In genomic region chr1:89190017-89190416, GRCh38 we compare ENCODE assay signal across 32 cellular contexts. TPM values are rescaled to one million over a fixed set of nuclear protein-coding genes. Genes with fewer than 3 reads are reported as not detected.
"Had no signal": no experiment of that assay in that cellular context is flagged by ENCODE, and none has a peak within 500 bp of the region (broad histone marks: within the 10 kb centered on the region; RNA-seq: fewer than 3 reads in every experiment).

No MANE protein-coding gene starts in this region.

- DNase-seq: activated B cell treated with CpG ODN at 0.5 μM for 24 hours; activated CD4-positive, alpha-beta T cell treated with anti-CD3 and anti-CD28 coated beads, Interleukin-2, amount 50 U/mL, for 1 hour; activated CD8-positive, alpha-beta memory T cell treated with anti-CD3 and anti-CD28 coated beads, Interleukin-2, amount 10 ng/mL, durations not matched to agents 7 days and 5 days; activated CD8-positive, alpha-beta T cell treated with anti-CD3 and anti-CD28 coated beads for 36 hours; activated T-cell treated with anti-CD3 and anti-CD28 coated beads, Interleukin-2, amount 50 U/mL, for 48 hours; anterior cingulate cortex; foreskin keratinocyte; heart right ventricle; left ventricle myocardium inferior; mucosa of descending colon; pancreas; psoas muscle; stimulated activated CD4-positive, alpha-beta T cell treated with anti-CD3 and anti-CD28 coated beads, Interleukin-15, amount 100 ng/mL, for 24 hours; stimulated activated CD4-positive, alpha-beta T cell treated with anti-CD3 and anti-CD28 coated beads, Interleukin-2, amount 100 ng/mL, for 24 hours; stimulated activated naive CD4-positive, alpha-beta T cell; SW 1271; T1000; tibial artery had no signal

- H3K4me3 Mint-ChIP-seq: activated B cell treated with CpG ODN at 0.5 μM for 24 hours; activated CD8-positive, alpha-beta memory T cell treated with anti-CD3 and anti-CD28 coated beads, Interleukin-2, amount 10 ng/mL, durations not matched to agents 7 days and 5 days; activated CD8-positive, alpha-beta T cell treated with anti-CD3 and anti-CD28 coated beads for 36 hours; activated naive CD8-positive, alpha-beta T cell; central memory CD8-positive, alpha-beta T cell; dendritic cell treated with granulocyte-macrophage colony-stimulating factor and Interleukin-4, amounts not matched to agents 40 ng/mL and 50 ng/mL, for 4 days; T-helper 1 cell treated with Interleukin-12 subunit alpha and Interleukin-12 subunit beta and Interleukin-4 antibody, amounts not matched to agents 30 μg/mL and 1 μg/mL, for 36 hours had no signal

- H3K4me1 ChIP-seq: esophagus muscularis mucosa, foreskin keratinocyte, pancreas, psoas muscle, suprapubic skin, tibial artery had no signal

- H3K27ac ChIP-seq: esophagus muscularis mucosa, foreskin keratinocyte, heart right ventricle, left ventricle myocardium inferior, pancreas, psoas muscle, suprapubic skin, tibial artery had no signal

- H3K27ac Mint-ChIP-seq: activated B cell treated with CpG ODN at 0.5 μM for 24 hours; activated CD8-positive, alpha-beta memory T cell treated with anti-CD3 and anti-CD28 coated beads, Interleukin-2, amount 10 ng/mL, durations not matched to agents 7 days and 5 days; activated CD8-positive, alpha-beta T cell treated with anti-CD3 and anti-CD28 coated beads for 36 hours; activated T-helper 2 cell treated with anti-CD3 and anti-CD28 coated beads, Interferon-gamma antibody, Interleukin-2, Interleukin-4, amounts not matched to agents 10 μg/mL and 5 μg/mL and 100 μg/mL, durations not matched to agents 14 hours and 24 hours and 36 hours; dendritic cell treated with granulocyte-macrophage colony-stimulating factor and Interleukin-4, amounts not matched to agents 40 ng/mL and 50 ng/mL, for 4 days; T-helper 1 cell treated with Interleukin-12 subunit alpha and Interleukin-12 subunit beta and Interleukin-4 antibody, amounts not matched to agents 30 μg/mL and 1 μg/mL, for 36 hours had no signal

- ATAC-seq: activated CD8-positive, alpha-beta memory T cell treated with anti-CD3 and anti-CD28 coated beads, Interleukin-2, amount 10 ng/mL, durations not matched to agents 7 days and 5 days; activated CD8-positive, alpha-beta T cell treated with anti-CD3 and anti-CD28 coated beads for 36 hours; foreskin keratinocyte; heart right ventricle; mucosa of descending colon; pancreas; psoas muscle had no signal

- H3K9me3 Mint-ChIP-seq: activated B cell treated with CpG ODN at 0.5 μM for 24 hours; activated CD8-positive, alpha-beta T cell treated with anti-CD3 and anti-CD28 coated beads for 36 hours; activated T-helper 2 cell treated with anti-CD3 and anti-CD28 coated beads, Interferon-gamma antibody, Interleukin-2, Interleukin-4, amounts not matched to agents 10 μg/mL and 5 μg/mL and 100 μg/mL, durations not matched to agents 14 hours and 24 hours and 36 hours; central memory CD8-positive, alpha-beta T cell; dendritic cell treated with granulocyte-macrophage colony-stimulating factor and Interleukin-4, amounts not matched to agents 40 ng/mL and 50 ng/mL, for 4 days; T-helper 1 cell treated with Interleukin-12 subunit alpha and Interleukin-12 subunit beta and Interleukin-4 antibody, amounts not matched to agents 30 μg/mL and 1 μg/mL, for 36 hours had no signal

- H3K4me3 ChIP-seq: esophagus muscularis mucosa, heart right ventricle, left ventricle myocardium inferior, lung, mucosa of descending colon, pancreas, psoas muscle, suprapubic skin, tibial artery had no signal

- H3K36me3 ChIP-seq: pancreas, suprapubic skin had no signal

- H3K27me3 Mint-ChIP-seq: activated B cell treated with CpG ODN at 0.5 μM for 24 hours; activated CD8-positive, alpha-beta memory T cell treated with anti-CD3 and anti-CD28 coated beads, Interleukin-2, amount 10 ng/mL, durations not matched to agents 7 days and 5 days; activated CD8-positive, alpha-beta T cell treated with anti-CD3 and anti-CD28 coated beads for 36 hours; activated naive CD8-positive, alpha-beta T cell; central memory CD8-positive, alpha-beta T cell; dendritic cell treated with granulocyte-macrophage colony-stimulating factor and Interleukin-4, amounts not matched to agents 40 ng/mL and 50 ng/mL, for 4 days had no signal

- H3K9me3 ChIP-seq: esophagus muscularis mucosa, heart right ventricle, left ventricle myocardium inferior, mucosa of descending colon, pancreas, psoas muscle, suprapubic skin, tibial artery had no signal

- FAIRE-seq: bronchial epithelial cell, pancreas had no signal

- H3K27me3 ChIP-seq: esophagus muscularis mucosa, heart right ventricle, pancreas, suprapubic skin, tibial artery had no signal

RNA-seq across cellular contexts. Expression of gene GBP4, which starts 8.7 kb away (rescaled TPM):
- total RNA-seq: myocyte had no signal
- polyA plus RNA-seq: neural cell had no signal

RNA-seq across cellular contexts. Expression of gene GBP7, which starts 14.2 kb away (rescaled TPM):
- total RNA-seq: activated B cell treated with CpG ODN at 0.5 μM for 24 hours; activated T-helper 2 cell treated with anti-CD3 and anti-CD28 coated beads, Interferon-gamma antibody, Interleukin-2, Interleukin-4, amounts not matched to agents 10 μg/mL and 5 μg/mL and 100 μg/mL, durations not matched to agents 14 hours and 24 hours and 36 hours; bronchial epithelial cell; esophagus muscularis mucosa; foreskin keratinocyte; mesenteric fat pad; myocyte; psoas muscle; suprapubic skin; ureter had no signal
- polyA plus RNA-seq: adipose tissue, foreskin keratinocyte, heart right ventricle, neural cell, pancreas, psoas muscle had no signal
